ENCODE assay signal across 1 cellular context in genomic region chr16:19524356-19524865, GRCh38.
TF ChIP-seq lines count a peak whose summit lies in the region.

No MANE protein-coding gene starts in this region.

TF ChIP-seq in HepG2, 621 proteins besides CTCF, POLR2A, EP300 and RAD21 (continued from another document and continues in another):
- TF ChIP-seq KIAA2018 (CRISPR knock-in tag; IDR thresholded peaks at IDR 0.05; ENCODE audit: borderline replicate concordance): no peak
- no peak for TF ChIP-seq ZBTB33 (CRISPR knock-in tag; IDR thresholded peaks at IDR 0.05)
- peak; percentile 1; the same call in 1 of the 2 replicates for TF ChIP-seq PATZ1 (CRISPR knock-in tag; IDR thresholded peaks at IDR 0.05)
- TF ChIP-seq CBX2 (IDR thresholded peaks at IDR 0.05; ENCODE audit: low read depth, low read length): no peak
- TF ChIP-seq CBX2 (CRISPR knock-in tag; IDR thresholded peaks at IDR 0.05; ENCODE audit: low read depth): no peak
- no peak for TF ChIP-seq MAFK (conservative IDR thresholded peaks at IDR 0.05 in 1 of 2, IDR thresholded peaks at IDR 0.05 in 1 of 2; ENCODE audit: low read length in 2 of 2)
- TF ChIP-seq HOXD1 (CRISPR knock-in tag; IDR thresholded peaks at IDR 0.05): no peak
- 0 out of 2 replicates have a peak, but pooled peaks have one; percentile 6 for TF ChIP-seq ZBTB7B (CRISPR knock-in tag; IDR thresholded peaks at IDR 0.05)
- no peak for TF ChIP-seq ZBTB2 (CRISPR knock-in tag; IDR thresholded peaks at IDR 0.05; ENCODE audit: low read depth)
- TF ChIP-seq AGO2 (optimal IDR thresholded peaks at IDR 0.05; ENCODE audit: low read depth, low read length): no peak
- TF ChIP-seq EED (CRISPR knock-in tag; IDR thresholded peaks at IDR 0.05): 0 out of 2 replicates have a peak, but pooled peaks have one; percentile 6
- TF ChIP-seq ZNF512 (CRISPR knock-in tag; IDR thresholded peaks at IDR 0.05): no peak
- no peak for TF ChIP-seq ZNF597 (CRISPR knock-in tag; IDR thresholded peaks at IDR 0.05)
- TF ChIP-seq ZNF335 (CRISPR knock-in tag; IDR thresholded peaks at IDR 0.05): no peak
- no peak for TF ChIP-seq RFX5 (IDR thresholded peaks at IDR 0.05; ENCODE audit: low read depth, low read length)
- TF ChIP-seq HOXA7 (CRISPR knock-in tag; IDR thresholded peaks at IDR 0.05): no peak
- TF ChIP-seq ZIK1 (CRISPR knock-in tag; IDR thresholded peaks at IDR 0.05; ENCODE audit: borderline replicate concordance, low read depth): 0 out of 2 replicates have a peak, but pooled peaks have one; percentile 40
- TF ChIP-seq JDP2 (CRISPR knock-in tag; IDR thresholded peaks at IDR 0.05; ENCODE audit: borderline replicate concordance): no peak
- TF ChIP-seq NAIF1 (CRISPR knock-in tag; IDR thresholded peaks at IDR 0.05; ENCODE audit: borderline replicate concordance): no peak
- TF ChIP-seq ZNF432 (CRISPR knock-in tag; IDR thresholded peaks at IDR 0.05; ENCODE audit: borderline replicate concordance): no peak
- TF ChIP-seq FOXJ3 (CRISPR knock-in tag; IDR thresholded peaks at IDR 0.05; ENCODE audit: borderline replicate concordance): 0 out of 2 replicates have a peak, but pooled peaks have one; percentile 21
- TF ChIP-seq NFYB (CRISPR knock-in tag; IDR thresholded peaks at IDR 0.05): no peak
- no peak for TF ChIP-seq DZIP1 (CRISPR knock-in tag; IDR thresholded peaks at IDR 0.05)
- no peak for TF ChIP-seq ZNF83 (CRISPR knock-in tag; IDR thresholded peaks at IDR 0.05; ENCODE audit: borderline replicate concordance)
- TF ChIP-seq WIZ (CRISPR knock-in tag; IDR thresholded peaks at IDR 0.05): no peak
- no peak for TF ChIP-seq ZNF678 (CRISPR knock-in tag; IDR thresholded peaks at IDR 0.05)
- no peak; the same call in 1 of the 2 replicates for TF ChIP-seq MTF2 (CRISPR knock-in tag; IDR thresholded peaks at IDR 0.05; ENCODE audit: borderline replicate concordance)
- no peak for TF ChIP-seq HMG20B (CRISPR knock-in tag; conservative IDR thresholded peaks at IDR 0.05)
- TF ChIP-seq ZNF142 (CRISPR knock-in tag; IDR thresholded peaks at IDR 0.05): no peak
